ENCODE assay signal across 9 cellular contexts in genomic region chr13:111344471-111345191, GRCh38. TPM values are rescaled to one million over a fixed set of nuclear protein-coding genes. Genes with fewer than 3 reads are reported as not detected.
DNase-seq lines count a peak whose midpoint lies in the region; ATAC-seq and TF ChIP-seq lines count a peak whose summit lies in the region.
"Had no signal": no experiment of that assay in that cellular context is flagged by ENCODE, and none has a peak within 500 bp of the region (broad histone marks: within the 10 kb centered on the region; RNA-seq: fewer than 3 reads in every experiment).

No MANE protein-coding gene starts in this region.

- no peak overlapping the region for H3K4me3 Mint-ChIP-seq in activated naive CD8-positive, alpha-beta T cell treated with anti-CD3 and anti-CD28 coated beads, Interleukin-2, amount 50 U/mL, for 24 hours

- H3K4me2 ChIP-seq in mesenchymal stem cell (ENCODE audit: low read length, poor library complexity, severe bottlenecking) = no peak overlapping the region

- H2BK5ac ChIP-seq in mesenchymal stem cell (ENCODE audit: low read depth, low read length, poor library complexity, severe bottlenecking) = no peak overlapping the region

- no peak overlapping the region for H3K27ac Mint-ChIP-seq in activated naive CD8-positive, alpha-beta T cell treated with anti-CD3 and anti-CD28 coated beads, Interleukin-2, amount 50 U/mL, for 24 hours

- H3K36me3 ChIP-seq in mesenchymal stem cell (ENCODE audit: control insufficient read depth in 1 of 2, insufficient read depth in 2 of 2, low read depth in 1 of 2, low read length in 2 of 2) = peaks cover 0 to 4% of the 10 kb centered on the region in 2 experiments
- peaks cover 25 to 28% (median 25%) of the 10 kb centered on the region in 3 donors for H3K36me3 ChIP-seq in tibial artery

- DNase-seq in DMS153 (lab: John Stamatoyannopoulos, UW) (peak; percentile 73), NCI-H1092 (lab: John Stamatoyannopoulos, UW) (peak; percentile 96), astrocyte of the cerebellum (ENCODE audit: low read depth) (no peak), mesenchymal stem cell (peak; percentile 66), tibial artery (no peak)
- no peak for DNase-seq in activated T-cell treated with anti-CD3 and anti-CD28 coated beads, Interleukin-2, amount 50 U/mL, for 48 hours
- DNase-seq in activated naive CD8-positive, alpha-beta T cell treated with anti-CD3 and anti-CD28 coated beads, Interleukin-2, amount 50 U/mL, for 24 hours = no peak
- DNase-seq: NK-92 treated with Interleukin-12 subunit alpha and Interleukin-12 subunit beta, amount 100 ng/mL, for 24 hours had no signal

- H3K27ac ChIP-seq in mesenchymal stem cell (ENCODE audit: low read length, poor library complexity, severe bottlenecking) (no peak overlapping the region), tibial artery (no peak overlapping the region)

- H3K36me3 Mint-ChIP-seq in activated naive CD8-positive, alpha-beta T cell treated with anti-CD3 and anti-CD28 coated beads, Interleukin-2, amount 50 U/mL, for 24 hours (ENCODE audit: low read depth) = no peaks in the 10 kb centered on the region

- H3K23ac ChIP-seq in mesenchymal stem cell (ENCODE audit: low read length in 2 of 2) = no peak overlapping the region

- in situ Hi-C loops in astrocyte of the cerebellum (cut with HindIII; ENCODE audit: low sequenced_read_pairs) = no loop called here

- WGBS in mesenchymal stem cell = 35% methylated on average over 25 of the region's 25 CpGs

- H2AK5ac ChIP-seq in mesenchymal stem cell (ENCODE audit: low read length, severe bottlenecking) = no peak overlapping the region

- H3K9me3 Mint-ChIP-seq in activated naive CD8-positive, alpha-beta T cell treated with anti-CD3 and anti-CD28 coated beads, Interleukin-2, amount 50 U/mL, for 24 hours = no peaks in the 10 kb centered on the region

- H3K27me3 Mint-ChIP-seq in activated naive CD8-positive, alpha-beta T cell treated with anti-CD3 and anti-CD28 coated beads, Interleukin-2, amount 50 U/mL, for 24 hours = no peaks in the 10 kb centered on the region

- no peak overlapping the region for H2BK15ac ChIP-seq in mesenchymal stem cell (ENCODE audit: low read depth, poor library complexity, severe bottlenecking)

- ATAC-seq in GM19397 (IDR thresholded peaks at IDR 0.05; ENCODE audit: unreplicated experiment) = no peak
- ATAC-seq in activated naive CD8-positive, alpha-beta T cell treated with anti-CD3 and anti-CD28 coated beads, Interleukin-2, amount 50 U/mL, for 24 hours = no peak

- no peaks in the 10 kb centered on the region for H3K79me1 ChIP-seq in mesenchymal stem cell (replicated peaks; ENCODE audit: low read length, poor library complexity, severe bottlenecking)

- no peaks in the 10 kb centered on the region for H3K4me1 Mint-ChIP-seq in activated naive CD8-positive, alpha-beta T cell treated with anti-CD3 and anti-CD28 coated beads, Interleukin-2, amount 50 U/mL, for 24 hours

- H3K27me3 ChIP-seq in mesenchymal stem cell (ENCODE audit: control insufficient read depth in 1 of 2, insufficient read depth in 1 of 2, low read length in 2 of 2) = no peaks in the 10 kb centered on the region
- no peaks in the 10 kb centered on the region for H3K27me3 ChIP-seq in tibial artery

- TF ChIP-seq CTCF in astrocyte of the cerebellum (IDR thresholded peaks at IDR 0.05; ENCODE audit: low read depth, low read length, missing control alignments) = peak; percentile 45
- no peak for TF ChIP-seq CTCF in tibial artery (IDR thresholded peaks at IDR 0.05)

- H3K4me3 ChIP-seq in astrocyte of the cerebellum (ENCODE audit: low read depth, low read length) (no peak overlapping the region), mesenchymal stem cell (ENCODE audit: insufficient read depth in 1 of 2, low read depth in 1 of 2, low read length in 2 of 2) (no peak overlapping the region), tibial artery (no peak overlapping the region)

- H2BK12ac ChIP-seq in mesenchymal stem cell (ENCODE audit: low read length in 2 of 2) = no peak overlapping the region

- no peak overlapping the region for H3K18ac ChIP-seq in mesenchymal stem cell (ENCODE audit: low read depth in 1 of 2, low read length in 2 of 2)

- peak overlapping the region; percentile 72 for H4K8ac ChIP-seq in mesenchymal stem cell (ENCODE audit: low read length)

- H3K4me1 ChIP-seq in mesenchymal stem cell (ENCODE audit: control insufficient read depth, insufficient read depth, low read depth, low read length) (peaks cover 2% of the 10 kb centered on the region), tibial artery (no peaks in the 10 kb centered on the region)

- H4K91ac ChIP-seq in mesenchymal stem cell (ENCODE audit: low read length) = no peak overlapping the region

- H2BK120ac ChIP-seq in mesenchymal stem cell (ENCODE audit: low read depth, low read length) = no peak overlapping the region

- intact Hi-C loops in tibial artery (cut with DNase I; ENCODE audit: low total_unique reads) = no loop called here

- no peak overlapping the region for H2AFZ ChIP-seq in mesenchymal stem cell (ENCODE audit: low read depth, low read length)

- H3K4ac ChIP-seq in mesenchymal stem cell (ENCODE audit: low read depth in 1 of 2, low read length in 2 of 2) = no peak overlapping the region

- H3K9me3 ChIP-seq in mesenchymal stem cell (ENCODE audit: control insufficient read depth, low read length) = no peaks in the 10 kb centered on the region
- no peaks in the 10 kb centered on the region for H3K9me3 ChIP-seq in tibial artery

- H3K9ac ChIP-seq in mesenchymal stem cell (ENCODE audit: low read length) = no peak overlapping the region

- H3K14ac ChIP-seq in mesenchymal stem cell (ENCODE audit: low read length in 2 of 2) = no peak overlapping the region

RNA-seq across cellular contexts. Expression of gene TEX29, which starts 24.2 kb away (rescaled TPM):
- 0.41 TPM for polyA plus RNA-seq in mesenchymal stem cell (2013, experiment 1 of 2)
- polyA plus RNA-seq in mesenchymal stem cell (2013, experiment 2 of 2) = 0.44 TPM

Comparison
In these comparisons a context has a peak if more than half of its experiments do, and no peak if none do; other contexts are left out.
1. DNase-seq: peak in DMS153 (single experiment), NCI-H1092 (single experiment) and mesenchymal stem cell (single experiment); none in astrocyte of the cerebellum (single experiment), activated T-cell treated with anti-CD3 and anti-CD28 coated beads, Interleukin-2, amount 50 U/mL, for 48 hours (0 of 2), tibial artery (0 of 2) and activated naive CD8-positive, alpha-beta T cell treated with anti-CD3 and anti-CD28 coated beads, Interleukin-2, amount 50 U/mL, for 24 hours (single experiment).